In genomic region chr12:67991158-67991557, GRCh38 we compare ENCODE assay signal across 1 cellular context.
TF ChIP-seq lines count a peak whose summit lies in the region.

No MANE protein-coding gene starts in this region.

TF ChIP-seq in WTC11, 78 proteins besides CTCF, POLR2A, EP300 and RAD21 (continued from another document):
- TF ChIP-seq ZNF232 (CRISPR knock-in tag; IDR thresholded peaks at IDR 0.05) = no peak
- no peak for TF ChIP-seq MYBL2 (CRISPR knock-in tag; IDR thresholded peaks at IDR 0.05)
- no peak for TF ChIP-seq ZNF396 (CRISPR knock-in tag; IDR thresholded peaks at IDR 0.05; ENCODE audit: borderline replicate concordance)
- TF ChIP-seq ZMAT4 (CRISPR knock-in tag; IDR thresholded peaks at IDR 0.05) = no peak
- TF ChIP-seq NFE2L1 (CRISPR knock-in tag; IDR thresholded peaks at IDR 0.05) = no peak
- no peak for TF ChIP-seq GRHL2 (CRISPR knock-in tag; IDR thresholded peaks at IDR 0.05; ENCODE audit: insufficient replicate concordance, severe bottlenecking)
TF ChIP-seq in WTC11: peak in this region for 0.
